ENCODE assay signal across 11 cellular contexts in the genomic region with DNA sequence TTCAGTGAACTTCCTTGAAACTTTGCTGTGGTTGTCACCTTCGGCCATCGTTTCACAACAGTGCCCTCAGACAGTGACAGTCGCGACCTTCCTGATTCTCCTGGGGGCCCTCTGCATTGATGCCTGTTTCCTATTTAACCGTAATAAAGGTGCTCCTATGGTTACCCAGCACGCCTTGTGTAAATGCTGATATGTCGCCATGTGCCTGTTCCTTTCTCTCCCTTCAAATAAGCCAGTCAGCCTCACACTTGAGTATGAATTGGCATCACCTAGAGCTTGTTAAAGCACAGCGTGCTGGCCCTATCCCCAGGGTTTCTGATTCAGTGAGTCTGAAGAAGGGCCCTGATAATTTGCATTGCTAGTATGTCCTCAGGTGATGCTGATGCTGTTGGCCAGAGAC.
A peak's percentile ranks its signal among the peaks of the same experiment; 100 is the strongest.
DNase-seq lines count a peak whose midpoint lies in the region; TF ChIP-seq lines count a peak whose summit lies in the region.
"Had no signal": no experiment of that assay in that cellular context is flagged by ENCODE, and none has a peak within 500 bp of the region (broad histone marks: within the 10 kb centered on the region; RNA-seq: fewer than 3 reads in every experiment).

No MANE protein-coding gene starts in this region.

- no peaks in the 10 kb centered on the region for H3K9me2 ChIP-seq in Karpas-422 (replicated peaks; ENCODE audit: insufficient read depth, low read length)

- H3K56ac ChIP-seq in mesendoderm (ENCODE audit: low read length) = no peak overlapping the region

- H3K9ac ChIP-seq in Karpas-422 (ENCODE audit: low read length) (no peak overlapping the region), mesendoderm (ENCODE audit: low read length) (no peak overlapping the region)
- H3K9ac ChIP-seq: KMS-11 had no signal

- H4K8ac ChIP-seq in mesendoderm (ENCODE audit: low read depth, low read length) = no peak overlapping the region

- H3K9me3 ChIP-seq in Karpas-422 (ENCODE audit: low read length) (no peaks in the 10 kb centered on the region), uterus (no peaks in the 10 kb centered on the region)

- no peak overlapping the region for H2AFZ ChIP-seq in Karpas-422 (ENCODE audit: low read length)

- no peaks in the 10 kb centered on the region for H3K79me2 ChIP-seq in Karpas-422 (ENCODE audit: low read length)
- no peaks in the 10 kb centered on the region for H3K79me2 ChIP-seq in mesendoderm (ENCODE audit: control insufficient read depth, insufficient read depth, low read length)

- intact Hi-C loops in uterus (cut with DNase I; ENCODE audit: low total_unique reads) = no loop called here

- H3K18ac ChIP-seq in mesendoderm (ENCODE audit: low read length) = no peak overlapping the region

- no peak overlapping the region for H3K27ac ChIP-seq in Karpas-422 (ENCODE audit: low read length)
- H3K27ac ChIP-seq in mesendoderm (ENCODE audit: low read depth, low read length) = no peak overlapping the region
- H3K27ac ChIP-seq in uterus = no peak overlapping the region
- H3K27ac ChIP-seq: KMS-11 had no signal

- DNase-seq in COLO668 (lab: John Stamatoyannopoulos, UW; ENCODE audit: unreplicated experiment) = peak; percentile 26
- DNase-seq in Karpas-422 = peak; percentile 59
- DNase-seq in SKM-1 (lab: John Stamatoyannopoulos, UW; ENCODE audit: unreplicated experiment) = peak; percentile 33
- peak; percentile 71 for DNase-seq in mesendoderm
- no peak for DNase-seq in uterus
- DNase-seq in GM10266 (ENCODE audit: extremely low spot score) = no peak
- no peak for DNase-seq in stimulated activated naive CD4-positive, alpha-beta T cell treated with Interleukin-2 at 50 U/mL for 16 hours (lab: John Stamatoyannopoulos, UW)
- no peak for DNase-seq in HuH-7 (ENCODE audit: low spot score)
- DNase-seq: DND-41, naive B cell had no signal

- H2BK15ac ChIP-seq in mesendoderm (replicated peaks; ENCODE audit: low read depth) = no peak overlapping the region

- TF ChIP-seq POLR2A in uterus (IDR thresholded peaks at IDR 0.05) = no peak

- no peaks in the 10 kb centered on the region for H4K20me1 ChIP-seq in Karpas-422 (ENCODE audit: insufficient read depth, low read depth, low read length)

- H3K4me1 ChIP-seq in Karpas-422 (ENCODE audit: low read length) (peaks cover 9% of the 10 kb centered on the region), mesendoderm (ENCODE audit: control insufficient read depth, low read depth, low read length) (no peaks in the 10 kb centered on the region), uterus (peaks cover 0 to 12% of the 10 kb centered on the region in 2 donors)

- H3K4me2 ChIP-seq in Karpas-422 (ENCODE audit: low read depth, low read length, poor library complexity, severe bottlenecking) (no peak overlapping the region), mesendoderm (ENCODE audit: low read length) (no peak overlapping the region)
- H3K4me2 ChIP-seq: KMS-11 had no signal

- H3K4me3 ChIP-seq in Karpas-422 (ENCODE audit: low read length) (no peak overlapping the region), mesendoderm (ENCODE audit: low read length) (no peak overlapping the region), uterus (no peak overlapping the region)

- H2BK5ac ChIP-seq in mesendoderm (ENCODE audit: low read length) = no peak overlapping the region

- no peak for TF ChIP-seq CTCF in uterus (IDR thresholded peaks at IDR 0.05)
- TF ChIP-seq CTCF in GM10266 (IDR thresholded peaks at IDR 0.05; ENCODE audit: control insufficient read depth, insufficient read depth, low read depth, missing control alignments) = no peak

- no peak overlapping the region for H2BK120ac ChIP-seq in mesendoderm (ENCODE audit: low read depth, low read length)

- no peak overlapping the region for H3K4ac ChIP-seq in mesendoderm (ENCODE audit: low read depth, low read length)

- H2AK5ac ChIP-seq in mesendoderm (ENCODE audit: low read length) = no peak overlapping the region

- no CpG with 5 or more reads among the region's 8 CpGs for WGBS in mesendoderm (ENCODE audit: extremely low coverage, insufficient coverage, low lambda C conversion rate)

- H4K5ac ChIP-seq in mesendoderm (ENCODE audit: low read length) = no peak overlapping the region

- no peaks in the 10 kb centered on the region for H3K27me3 ChIP-seq in Karpas-422 (ENCODE audit: low read length)
- H3K27me3 ChIP-seq in mesendoderm (ENCODE audit: insufficient read depth, low read length, poor library complexity) = no peaks in the 10 kb centered on the region
- H3K27me3 ChIP-seq in uterus = no peaks in the 10 kb centered on the region

- no peaks in the 10 kb centered on the region for H3K36me3 ChIP-seq in Karpas-422 (ENCODE audit: insufficient read depth, low read length)
- H3K36me3 ChIP-seq in mesendoderm (ENCODE audit: control insufficient read depth, insufficient read depth, low read length) = no peaks in the 10 kb centered on the region
- H3K36me3 ChIP-seq in uterus = no peaks in the 10 kb centered on the region

- H3K79me1 ChIP-seq in mesendoderm (ENCODE audit: low read length) = no peaks in the 10 kb centered on the region

- H3K23ac ChIP-seq in mesendoderm (ENCODE audit: low read length) = no peak overlapping the region

Comparison
In these comparisons a context has a peak if more than half of its experiments do, and no peak if none do; other contexts are left out.
1. DNase-seq: peak in COLO668 (single experiment), Karpas-422 (single experiment), SKM-1 (single experiment) and mesendoderm (single experiment); none in uterus (0 of 2), GM10266 (single experiment), stimulated activated naive CD4-positive, alpha-beta T cell treated with Interleukin-2 at 50 U/mL for 16 hours (single experiment) and HuH-7 (single experiment).